25 cellular contexts compared by ENCODE assay signal in genomic region chr2:171056307-171056706, GRCh38.
DNase-seq lines count a peak whose midpoint lies in the region; ATAC-seq, FAIRE-seq and TF ChIP-seq lines count a peak whose summit lies in the region.
"Had no signal": no experiment of that assay in that cellular context is flagged by ENCODE, and none has a peak within 500 bp of the region (broad histone marks: within the 10 kb centered on the region; RNA-seq: fewer than 3 reads in every experiment).

No MANE protein-coding gene starts in this region.

- H3K4me3 Mint-ChIP-seq in activated T-helper 1 cell treated with anti-CD3 and anti-CD28 coated beads, Interleukin-12 subunit alpha, Interleukin-12 subunit beta, Interleukin-2, Interleukin-4 antibody, amounts not matched to agents 30 ng/mL and 10 ng/mL and 1 ng/mL, durations not matched to agents 14 hours and 24 hours and 36 hours, result no peak overlapping the region
- H3K4me3 Mint-ChIP-seq: activated naive CD4-positive, alpha-beta T cell treated with anti-CD3 and anti-CD28 coated beads, Interleukin-2, amount 50 U/mL, for 24 hours; neural progenitor cell; stimulated activated naive CD8-positive, alpha-beta T cell treated with anti-CD3 and anti-CD28 coated beads, Interleukin-15, amount 100 ng/mL, for 72 hours; WTC11 had no signal

- peaks cover 42% of the 10 kb centered on the region for H3K36me3 Mint-ChIP-seq in activated T-helper 1 cell treated with anti-CD3 and anti-CD28 coated beads, Interleukin-12 subunit alpha, Interleukin-12 subunit beta, Interleukin-2, Interleukin-4 antibody, amounts not matched to agents 30 ng/mL and 10 ng/mL and 1 ng/mL, durations not matched to agents 14 hours and 24 hours and 36 hours (ENCODE audit: low read depth)

- TF ChIP-seq CTCF in foreskin fibroblast (IDR thresholded peaks at IDR 0.05; ENCODE audit: low read depth, low read length), result no peak

- no peaks in the 10 kb centered on the region for H3K27me3 Mint-ChIP-seq in activated T-helper 1 cell treated with anti-CD3 and anti-CD28 coated beads, Interleukin-12 subunit alpha, Interleukin-12 subunit beta, Interleukin-2, Interleukin-4 antibody, amounts not matched to agents 30 ng/mL and 10 ng/mL and 1 ng/mL, durations not matched to agents 14 hours and 24 hours and 36 hours (ENCODE audit: insufficient read depth)
- H3K27me3 Mint-ChIP-seq: activated naive CD4-positive, alpha-beta T cell treated with anti-CD3 and anti-CD28 coated beads, Interleukin-2, amount 50 U/mL, for 24 hours; progenitor cell of endocrine pancreas; stimulated activated naive CD8-positive, alpha-beta T cell treated with anti-CD3 and anti-CD28 coated beads, Interleukin-15, amount 100 ng/mL, for 72 hours had no signal

- H3K9me3 Mint-ChIP-seq in activated T-helper 1 cell treated with anti-CD3 and anti-CD28 coated beads, Interleukin-12 subunit alpha, Interleukin-12 subunit beta, Interleukin-2, Interleukin-4 antibody, amounts not matched to agents 30 ng/mL and 10 ng/mL and 1 ng/mL, durations not matched to agents 14 hours and 24 hours and 36 hours, result no peaks in the 10 kb centered on the region
- H3K9me3 Mint-ChIP-seq: activated naive CD4-positive, alpha-beta T cell treated with anti-CD3 and anti-CD28 coated beads, Interleukin-2, amount 50 U/mL, for 24 hours; stimulated activated naive CD8-positive, alpha-beta T cell treated with anti-CD3 and anti-CD28 coated beads, Interleukin-15, amount 100 ng/mL, for 72 hours had no signal

- no peaks in the 10 kb centered on the region for H3K4me1 Mint-ChIP-seq in activated T-helper 1 cell treated with anti-CD3 and anti-CD28 coated beads, Interleukin-12 subunit alpha, Interleukin-12 subunit beta, Interleukin-2, Interleukin-4 antibody, amounts not matched to agents 30 ng/mL and 10 ng/mL and 1 ng/mL, durations not matched to agents 14 hours and 24 hours and 36 hours (ENCODE audit: low read depth)
- H3K4me1 Mint-ChIP-seq: neural progenitor cell; stimulated activated naive CD8-positive, alpha-beta T cell treated with anti-CD3 and anti-CD28 coated beads, Interleukin-15, amount 100 ng/mL, for 72 hours; WTC11 had no signal

- H3K27ac Mint-ChIP-seq in activated T-helper 1 cell treated with anti-CD3 and anti-CD28 coated beads, Interleukin-12 subunit alpha, Interleukin-12 subunit beta, Interleukin-2, Interleukin-4 antibody, amounts not matched to agents 30 ng/mL and 10 ng/mL and 1 ng/mL, durations not matched to agents 14 hours and 24 hours and 36 hours, result no peak overlapping the region
- H3K27ac Mint-ChIP-seq: neural progenitor cell; progenitor cell of endocrine pancreas; stimulated activated naive CD8-positive, alpha-beta T cell treated with anti-CD3 and anti-CD28 coated beads, Interleukin-15, amount 100 ng/mL, for 72 hours; WTC11 had no signal

- FAIRE-seq in A204.1 (lab: Jason Lieb, UNC), result peak; percentile 47
- FAIRE-seq in GM12891 (lab: Jason Lieb, UNC), result peak; percentile 9
- FAIRE-seq: K562 had no signal

- no peak for ATAC-seq in GM18870 (IDR thresholded peaks at IDR 0.05; ENCODE audit: unreplicated experiment)
- ATAC-seq: body of pancreas; K562; stimulated activated naive CD8-positive, alpha-beta T cell treated with anti-CD3 and anti-CD28 coated beads, Interleukin-15, amount 100 ng/mL, for 72 hours; WTC11 had no signal

- no peak overlapping the region for H3K4me3 ChIP-seq in foreskin fibroblast (ENCODE audit: low read depth in 1 of 2, low read length in 2 of 2)
- H3K4me3 ChIP-seq: body of pancreas, K562, neural progenitor cell, tibial artery had no signal

- intact Hi-C loops in activated T-helper 1 cell treated with anti-CD3 and anti-CD28 coated beads, Interleukin-12 subunit alpha, Interleukin-12 subunit beta, Interleukin-2, Interleukin-4 antibody, amounts not matched to agents 30 ng/mL and 10 ng/mL and 1 ng/mL, durations not matched to agents 14 hours and 24 hours and 36 hours (cut with micrococcal nuclease), result no loop called here

- DNase-seq in GM12891 (ENCODE audit: insufficient read length, low spot score), result no peak
- DNase-seq in astrocyte of the hippocampus (ENCODE audit: low read depth, low spot score), result peak; percentile 61
- DNase-seq in foreskin fibroblast, result peak; percentile 2 to 12
- no peak for DNase-seq in HuH-7 (ENCODE audit: low spot score)
- no peak for DNase-seq in hippocampal formation (lab: John Stamatoyannopoulos, UW)
- DNase-seq in activated T-helper 1 cell treated with anti-CD3 and anti-CD28 coated beads, Interleukin-12 subunit alpha, Interleukin-12 subunit beta, Interleukin-2, Interleukin-4 antibody, amounts not matched to agents 30 ng/mL and 10 ng/mL and 1 ng/mL, durations not matched to agents 14 hours and 24 hours and 36 hours (ENCODE audit: low spot score), result no peak
- DNase-seq: activated CD4-positive, alpha-beta T cell treated with anti-CD3 and anti-CD28 coated beads, Interleukin-2, amount 50 U/mL, for 1 hour; BE2C; body of pancreas; COR-L47; effector CD8-positive, alpha-beta T cell; MM.1S; NCI-H1417; NCI-H2081 treated with DMSO at 0.1 percent for 48 hours; NCI-H82; stimulated activated naive CD8-positive, alpha-beta T cell treated with anti-CD3 and anti-CD28 coated beads, Interleukin-15, amount 100 ng/mL, for 72 hours; T-helper 9 cell; tibial artery had no signal

- TF ChIP-seq POLR2A in GM12891 (IDR thresholded peaks at IDR 0.05; ENCODE audit: low read depth, low read length), result no peak

TF ChIP-seq in GM12891, 5 proteins besides CTCF, POLR2A, EP300 and RAD21:
- no peak for TF ChIP-seq POU2F2 (IDR thresholded peaks at IDR 0.05; ENCODE audit: low read depth, low read length)
- TF ChIP-seq PAX5 (IDR thresholded peaks at IDR 0.05; ENCODE audit: insufficient read depth, low read length, severe bottlenecking), result no peak
- TF ChIP-seq POLR2AphosphoS5 (IDR thresholded peaks at IDR 0.05; ENCODE audit: low read depth, low read length), result no peak
- no peak for TF ChIP-seq TAF1 (IDR thresholded peaks at IDR 0.05; ENCODE audit: low read depth, low read length)
- no peak for TF ChIP-seq SPI1 (IDR thresholded peaks at IDR 0.05; ENCODE audit: low read depth, low read length)

Comparison
In these comparisons a context has a peak if more than half of its experiments do, and no peak if none do; other contexts are left out.
1. DNase-seq: peak in astrocyte of the hippocampus (single experiment) and foreskin fibroblast (2 of 2); none in GM12891 (single experiment), HuH-7 (single experiment), hippocampal formation (0 of 2) and activated T-helper 1 cell treated with anti-CD3 and anti-CD28 coated beads, Interleukin-12 subunit alpha, Interleukin-12 subunit beta, Interleukin-2, Interleukin-4 antibody, amounts not matched to agents 30 ng/mL and 10 ng/mL and 1 ng/mL, durations not matched to agents 14 hours and 24 hours and 36 hours (single experiment).